In genomic region chr2:42327125-42327524, GRCh38 we compare ENCODE assay signal across 13 cellular contexts. TPM values are rescaled to one million over a fixed set of nuclear protein-coding genes. Genes with fewer than 3 reads are reported as not detected.
DNase-seq lines count a peak whose midpoint lies in the region; ATAC-seq and TF ChIP-seq lines count a peak whose summit lies in the region.
"Had no signal": no experiment of that assay in that cellular context is flagged by ENCODE, and none has a peak within 500 bp of the region (broad histone marks: within the 10 kb centered on the region; RNA-seq: fewer than 3 reads in every experiment).

No MANE protein-coding gene starts in this region.

- H3K4me1 ChIP-seq in mammary epithelial cell (ENCODE audit: insufficient read depth, low read length): no peaks in the 10 kb centered on the region
- H3K4me1 ChIP-seq: esophagus muscularis mucosa, upper lobe of left lung had no signal

- H3K9ac ChIP-seq in mammary epithelial cell (ENCODE audit: insufficient read depth, low read length): no peak overlapping the region

- no peaks in the 10 kb centered on the region for H3K27me3 ChIP-seq in mammary epithelial cell (ENCODE audit: insufficient read depth, low read length)
- H3K27me3 ChIP-seq: ascending aorta, esophagus muscularis mucosa, upper lobe of left lung had no signal

- peaks cover 3% of the 10 kb centered on the region for H3K36me3 ChIP-seq in mammary epithelial cell (ENCODE audit: insufficient read depth, low read length)

- H3K27ac Mint-ChIP-seq in activated naive CD8-positive, alpha-beta T cell treated with anti-CD3 and anti-CD28 coated beads for 36 hours: no peak overlapping the region

- peaks cover 8% of the 10 kb centered on the region for H3K36me3 Mint-ChIP-seq in activated naive CD8-positive, alpha-beta T cell treated with anti-CD3 and anti-CD28 coated beads for 36 hours

- CTCF ChIA-PET in mammary epithelial cell (lab: Charles Lee; ENCODE audit: low non-redundant PET): no interaction called here

- in situ Hi-C loops in mammary epithelial cell (cut with MboI; ENCODE audit: low sequenced_read_pairs in 2 of 2): loop anchor here in 1 of 2 donors (25.0 kb wide), 1 partner anchor 215 kb away; no protein-coding TSS in a partner anchor

- H3K79me2 ChIP-seq in mammary epithelial cell (ENCODE audit: insufficient read depth, low read length): no peaks in the 10 kb centered on the region

- no peak overlapping the region for H2AFZ ChIP-seq in mammary epithelial cell (ENCODE audit: low read depth, low read length)

- no TSS peak for BruUV-seq in mammary epithelial cell (replicated peaks; lab: Mats Ljungman, UMichigan)

- no peak overlapping the region for H3K4me3 Mint-ChIP-seq in activated naive CD8-positive, alpha-beta T cell treated with anti-CD3 and anti-CD28 coated beads for 36 hours

- H4K20me1 ChIP-seq in mammary epithelial cell (ENCODE audit: insufficient read depth, low read length): no peaks in the 10 kb centered on the region

- H3K4me1 Mint-ChIP-seq in activated naive CD8-positive, alpha-beta T cell treated with anti-CD3 and anti-CD28 coated beads for 36 hours: peaks cover 17% of the 10 kb centered on the region

- no peak overlapping the region for H3K4me2 ChIP-seq in mammary epithelial cell (ENCODE audit: insufficient read depth, low read depth, low read length)

- WGBS in mammary epithelial cell (ENCODE audit: low coverage, missing lambda C conversion rate): 82% methylated on average over 4 of the region's 4 CpGs

- ATAC-seq in GM19395 (IDR thresholded peaks at IDR 0.05; ENCODE audit: unreplicated experiment) (peak; percentile 53), GM19467 (IDR thresholded peaks at IDR 0.05; ENCODE audit: unreplicated experiment) (no peak), HG03342 (IDR thresholded peaks at IDR 0.05; ENCODE audit: unreplicated experiment) (no peak)

- H3K27me3 Mint-ChIP-seq in activated naive CD8-positive, alpha-beta T cell treated with anti-CD3 and anti-CD28 coated beads for 36 hours: no peaks in the 10 kb centered on the region

- no peak overlapping the region for H3K4me3 ChIP-seq in mammary epithelial cell (replicated peaks in 1 of 3; ENCODE audit: insufficient read depth in 1 of 3, low read depth in 2 of 3, low read length in 3 of 3)
- H3K4me3 ChIP-seq: ascending aorta, esophagus muscularis mucosa, upper lobe of left lung had no signal

- H3K9me3 ChIP-seq in mammary epithelial cell (replicated peaks; ENCODE audit: insufficient read depth, low read length): no peaks in the 10 kb centered on the region
- H3K9me3 ChIP-seq: ascending aorta, esophagus muscularis mucosa, upper lobe of left lung had no signal

- TF ChIP-seq CTCF in mammary epithelial cell (conservative IDR thresholded peaks at IDR 0.05 in 1 of 2, IDR thresholded peaks at IDR 0.05 in 1 of 2; ENCODE audit: extremely low read depth in 1 of 2, insufficient read depth in 1 of 2, low read depth in 1 of 2, low read length in 2 of 2): no peak

- no peak overlapping the region for H3K27ac ChIP-seq in mammary epithelial cell (ENCODE audit: insufficient read depth, low read depth, low read length)
- H3K27ac ChIP-seq: ascending aorta, esophagus muscularis mucosa, upper lobe of left lung had no signal

- dilution Hi-C loops in mammary epithelial cell (cut with HindIII; ENCODE audit: low sequenced_read_pairs): no loop called here

- no peaks in the 10 kb centered on the region for H3K9me3 Mint-ChIP-seq in activated naive CD8-positive, alpha-beta T cell treated with anti-CD3 and anti-CD28 coated beads for 36 hours

- intact Hi-C loops in mammary epithelial cell (cut with micrococcal nuclease): loop anchor here (5.0 kb wide), 1 partner anchor 460 kb away; no protein-coding TSS in a partner anchor

- DNase-seq in COLO668 (lab: John Stamatoyannopoulos, UW; ENCODE audit: unreplicated experiment): peak; percentile 9
- DNase-seq in NCI-H2029 treated with DMSO at 0.1 percent for 48 hours (lab: John Stamatoyannopoulos, UW): peak; percentile 57
- peak; percentile 34 for DNase-seq in mammary epithelial cell
- DNase-seq in Ammon's horn (ENCODE audit: low spot score): no peak
- no peak for DNase-seq in activated naive CD8-positive, alpha-beta T cell treated with anti-CD3 and anti-CD28 coated beads for 36 hours
- DNase-seq: DND-41, kidney glomerular epithelial cell, upper lobe of left lung had no signal

RNA-seq across cellular contexts. Expression of gene COX7A2L, which starts 33.9 kb away (rescaled TPM):
- 100 to 1,000 TPM; 129 to 238 TPM for total RNA-seq in mammary epithelial cell
- 102 TPM for polyA plus RNA-seq in mammary epithelial cell
- polyA minus RNA-seq in mammary epithelial cell: 109 TPM
- total RNA-seq in activated naive CD8-positive, alpha-beta T cell treated with anti-CD3 and anti-CD28 coated beads for 36 hours: 100 to 1,000 TPM; 107 to 110 TPM

Comparison
In these comparisons a context has a peak if more than half of its experiments do, and no peak if none do; other contexts are left out.
1. DNase-seq: peak in COLO668 (single experiment), NCI-H2029 treated with DMSO at 0.1 percent for 48 hours (single experiment) and mammary epithelial cell (single experiment); none in Ammon's horn (single experiment) and activated naive CD8-positive, alpha-beta T cell treated with anti-CD3 and anti-CD28 coated beads for 36 hours (single experiment).